In genomic region chr19:55632463-55632834, GRCh38 we compare ENCODE assay signal across 8 cellular contexts. TPM values are rescaled to one million over a fixed set of nuclear protein-coding genes. Genes with fewer than 3 reads are reported as not detected.
DNase-seq lines count a peak whose midpoint lies in the region; ATAC-seq and TF ChIP-seq lines count a peak whose summit lies in the region.

No MANE protein-coding gene starts in this region.

- H4K20me1 ChIP-seq in MM.1S (ENCODE audit: insufficient read depth, low read length) (no peaks in the 10 kb centered on the region), fibroblast of lung (ENCODE audit: control insufficient read depth, extremely low read depth, insufficient read depth, low read length) (no peaks in the 10 kb centered on the region)

- H3K36me3 ChIP-seq in MM.1S (replicated peaks; ENCODE audit: insufficient read depth, low read length) = no peaks in the 10 kb centered on the region
- peaks cover under 1% of the 10 kb centered on the region for H3K36me3 ChIP-seq in fibroblast of lung (ENCODE audit: control insufficient read depth, insufficient read depth, low read length)

- H3K4me3 Mint-ChIP-seq in activated T-cell treated with anti-CD3 and anti-CD28 coated beads, Interleukin-2, amount 50 U/mL, for 72 hours = peak overlapping the region; percentile 15 to 54
- H3K4me3 Mint-ChIP-seq in neural crest cell = peak overlapping the region; percentile 78

- H2AFZ ChIP-seq in MM.1S (ENCODE audit: low read length) (no peak overlapping the region), fibroblast of lung (ENCODE audit: low read length) (peak overlapping the region; percentile 84)

- peaks cover 9% of the 10 kb centered on the region for H3F3A ChIP-seq in MM.1S (ENCODE audit: insufficient read depth, low read length)

- H3K4me3 ChIP-seq in MM.1S (ENCODE audit: low read length) (no peak overlapping the region), fibroblast of lung (replicated peaks in 1 of 4; ENCODE audit: control extremely low read depth in 1 of 4, insufficient read depth in 1 of 4, low read depth in 3 of 4, low read length in 4 of 4) (no peak overlapping the region)

- no peak overlapping the region for H3K27ac ChIP-seq in MM.1S (ENCODE audit: low read length)
- peak overlapping the region; percentile 22 for H3K27ac ChIP-seq in RWPE1
- H3K27ac ChIP-seq in fibroblast of lung (ENCODE audit: insufficient read depth, low read length) = no peak overlapping the region

- peaks cover 6% of the 10 kb centered on the region for H3K27me3 Mint-ChIP-seq in activated T-cell treated with anti-CD3 and anti-CD28 coated beads, Interleukin-2, amount 50 U/mL, for 72 hours (ENCODE audit: low read depth)
- no peaks in the 10 kb centered on the region for H3K27me3 Mint-ChIP-seq in neural crest cell (ENCODE audit: low read depth)

- POLR2A ChIA-PET in RWPE1 (lab: Yijun Ruan, JAX; ENCODE audit: low non-redundant PET) = no interaction called here

- peaks cover 13% of the 10 kb centered on the region for H3K4me1 ChIP-seq in MM.1S (ENCODE audit: low read length)
- H3K4me1 ChIP-seq in fibroblast of lung (ENCODE audit: control insufficient read depth, extremely low read depth, insufficient read depth, low read length) = peaks cover 6% of the 10 kb centered on the region

- H3K36me3 Mint-ChIP-seq in activated T-cell treated with anti-CD3 and anti-CD28 coated beads, Interleukin-2, amount 50 U/mL, for 72 hours (ENCODE audit: insufficient read depth in 2 of 2) = peaks cover 7 to 10% of the 10 kb centered on the region in 2 donors
- no peaks in the 10 kb centered on the region for H3K36me3 Mint-ChIP-seq in neural crest cell (ENCODE audit: low read depth)

- H3K79me2 ChIP-seq in MM.1S (ENCODE audit: low read length) (peaks cover 26% of the 10 kb centered on the region), fibroblast of lung (ENCODE audit: control insufficient read depth, insufficient read depth, low read length) (peaks cover 25% of the 10 kb centered on the region)

- peak; percentile 89 for DNase-seq in EH (ENCODE audit: low read depth)
- peak; percentile 93 for DNase-seq in MM.1S
- no peak for DNase-seq in RWPE1 (ENCODE audit: low spot score)
- DNase-seq in activated T-cell treated with anti-CD3 and anti-CD28 coated beads, Interleukin-2, amount 50 U/mL, for 72 hours = peak; percentile 91 to 94
- DNase-seq in fibroblast of lung (ENCODE audit: low read depth in 2 of 2) = peak; percentile 90 to 97
- peak; percentile 94 for DNase-seq in neural crest cell (ENCODE audit: low read depth, low spot score)
- peak; percentile 86 for DNase-seq in stromal cell of bone marrow (ENCODE audit: low read depth)

- H3K9me2 ChIP-seq in MM.1S (replicated peaks; ENCODE audit: insufficient read depth, low read length) = no peaks in the 10 kb centered on the region

- peaks cover 52% of the 10 kb centered on the region for H3K4me1 Mint-ChIP-seq in activated T-cell treated with anti-CD3 and anti-CD28 coated beads, Interleukin-2, amount 50 U/mL, for 72 hours (ENCODE audit: low read depth)
- H3K4me1 Mint-ChIP-seq in neural crest cell = peaks cover 33% of the 10 kb centered on the region

- ATAC-seq in activated T-cell treated with anti-CD3 and anti-CD28 coated beads, Interleukin-2, amount 50 U/mL, for 72 hours (replicated peaks in 1 of 2) = peak; percentile 38 to 41
- ATAC-seq in HG02938 (IDR thresholded peaks at IDR 0.05; ENCODE audit: unreplicated experiment) = no peak

- no peak overlapping the region for H3K27ac Mint-ChIP-seq in activated T-cell treated with anti-CD3 and anti-CD28 coated beads, Interleukin-2, amount 50 U/mL, for 72 hours
- no peak overlapping the region for H3K27ac Mint-ChIP-seq in neural crest cell (ENCODE audit: unreplicated experiment)

- H3K4me2 ChIP-seq in MM.1S (ENCODE audit: low read depth, low read length) (no peak overlapping the region), fibroblast of lung (ENCODE audit: extremely low read depth, insufficient read depth, low read length) (no peak overlapping the region)

- H3K9ac ChIP-seq in MM.1S (ENCODE audit: low read length) (no peak overlapping the region), fibroblast of lung (ENCODE audit: insufficient read depth, low read length) (no peak overlapping the region)

- H3K27me3 ChIP-seq in MM.1S (replicated peaks; ENCODE audit: insufficient read depth, low read length) (peaks cover 15% of the 10 kb centered on the region), fibroblast of lung (ENCODE audit: control insufficient read depth, insufficient read depth, low read length) (no peaks in the 10 kb centered on the region)

- H3K9me3 ChIP-seq in MM.1S (replicated peaks; ENCODE audit: insufficient read depth, low read length) = no peaks in the 10 kb centered on the region
- H3K9me3 ChIP-seq in fibroblast of lung (ENCODE audit: control insufficient read depth, insufficient read depth, low read depth, low read length) = no peaks in the 10 kb centered on the region

- peak; percentile 91 for TF ChIP-seq CTCF in MM.1S (IDR thresholded peaks at IDR 0.05; ENCODE audit: low read length)
- TF ChIP-seq CTCF in RWPE1 (conservative IDR thresholded peaks at IDR 0.05; ENCODE audit: low read depth) = peak; percentile 74
- TF ChIP-seq CTCF in fibroblast of lung (conservative IDR thresholded peaks at IDR 0.05 in 1 of 2, IDR thresholded peaks at IDR 0.05 in 1 of 2; ENCODE audit: low read depth in 1 of 2, low read length in 2 of 2) = peak; percentile 79 to 85
- TF ChIP-seq CTCF in neural crest cell (conservative IDR thresholded peaks at IDR 0.05) = peak; percentile 86

- no peaks in the 10 kb centered on the region for H3K9me3 Mint-ChIP-seq in activated T-cell treated with anti-CD3 and anti-CD28 coated beads, Interleukin-2, amount 50 U/mL, for 72 hours
- no peaks in the 10 kb centered on the region for H3K9me3 Mint-ChIP-seq in neural crest cell

- CTCF ChIA-PET in RWPE1 (lab: Yijun Ruan, JAX) = interaction anchor here (0.6 to 3.1 kb wide), 11 partner anchors 12 to 682 kb away, joined by 3 to 20 read pairs (median 4); partner anchors contain the start of gene ZSCAN5A

RNA-seq across cellular contexts. Expression of gene ZNF784, which starts 8.1 kb away (rescaled TPM):
- 1 to 10 TPM; 4.3 to 6.9 TPM for total RNA-seq in activated T-cell treated with anti-CD3 and anti-CD28 coated beads, Interleukin-2, amount 50 U/mL, for 72 hours
- total RNA-seq in fibroblast of lung (4.6 and 5.6 TPM in 2 replicates), neural crest cell (11.0 and 12.4 TPM in 2 replicates)
- 1.6 and 2.0 TPM in 2 replicates for polyA plus RNA-seq in fibroblast of lung
- polyA plus RNA-seq in fibroblast of lung (2012) = 4.9 and 5.5 TPM in 2 replicates
- 4.9 and 5.3 TPM in 2 replicates for polyA minus RNA-seq in fibroblast of lung (ENCODE audit: low replicate concordance)

RNA-seq across cellular contexts. Expression of gene ZNF580, which starts 8.4 kb away (rescaled TPM):
- total RNA-seq in activated T-cell treated with anti-CD3 and anti-CD28 coated beads, Interleukin-2, amount 50 U/mL, for 72 hours = 10 to 100 TPM; 46.1 to 47.8 TPM
- 3.3 and 4.1 TPM in 2 replicates for total RNA-seq in fibroblast of lung
- 7.2 and 10.9 TPM in 2 replicates for polyA plus RNA-seq in fibroblast of lung
- 43.9 and 54.1 TPM in 2 replicates for polyA plus RNA-seq in fibroblast of lung (2012)
- 59.2 and 75.6 TPM in 2 replicates for polyA minus RNA-seq in fibroblast of lung (ENCODE audit: low replicate concordance)
- 39.1 and 41.8 TPM in 2 replicates for total RNA-seq in neural crest cell

RNA-seq across cellular contexts. Expression of gene ZNF581, which starts 11.0 kb away (rescaled TPM):
- 10 to 100 TPM; 43.1 to 50.7 TPM for total RNA-seq in activated T-cell treated with anti-CD3 and anti-CD28 coated beads, Interleukin-2, amount 50 U/mL, for 72 hours
- total RNA-seq in fibroblast of lung (33.4 and 40.1 TPM in 2 replicates), neural crest cell (40.8 and 41.9 TPM in 2 replicates)
- polyA plus RNA-seq in fibroblast of lung = 9.0 and 9.2 TPM in 2 replicates
- 17.5 and 21.5 TPM in 2 replicates for polyA plus RNA-seq in fibroblast of lung (2012)
- polyA minus RNA-seq in fibroblast of lung (ENCODE audit: low replicate concordance) = 22.9 and 26.9 TPM in 2 replicates

RNA-seq across cellular contexts. Expression of gene CCDC106, which starts 15.6 kb away (rescaled TPM):
- 10 to 100 TPM; 13.8 to 21.7 TPM for total RNA-seq in activated T-cell treated with anti-CD3 and anti-CD28 coated beads, Interleukin-2, amount 50 U/mL, for 72 hours
- 8.0 and 10.2 TPM in 2 replicates for total RNA-seq in fibroblast of lung
- polyA plus RNA-seq in fibroblast of lung = 4.5 and 5.9 TPM in 2 replicates
- 8.2 and 16.1 TPM in 2 replicates for polyA plus RNA-seq in fibroblast of lung (2012)
- polyA minus RNA-seq in fibroblast of lung (ENCODE audit: low replicate concordance) = 7.1 and 9.6 TPM in 2 replicates
- total RNA-seq in neural crest cell = 18.7 and 18.9 TPM in 2 replicates

RNA-seq across cellular contexts. Expression of gene U2AF2, which starts 22.4 kb away (rescaled TPM):
- total RNA-seq in activated T-cell treated with anti-CD3 and anti-CD28 coated beads, Interleukin-2, amount 50 U/mL, for 72 hours = 100 to 1,000 TPM; 128 to 137 TPM
- total RNA-seq in fibroblast of lung (66.8 and 84.1 TPM in 2 replicates), neural crest cell (342 and 365 TPM in 2 replicates)
- 53.5 and 93.3 TPM in 2 replicates for polyA plus RNA-seq in fibroblast of lung
- polyA plus RNA-seq in fibroblast of lung (2012) = 114 and 197 TPM in 2 replicates
- polyA minus RNA-seq in fibroblast of lung (ENCODE audit: low replicate concordance) = 121 and 206 TPM in 2 replicates
